21 cellular contexts compared by ENCODE assay signal in genomic region chr1:22314676-22315075, GRCh38.
A peak's percentile ranks its signal among the peaks of the same experiment; 100 is the strongest.
DNase-seq lines count a peak whose midpoint lies in the region; ATAC-seq, FAIRE-seq and TF ChIP-seq lines count a peak whose summit lies in the region.
"Had no signal": no experiment of that assay in that cellular context is flagged by ENCODE, and none has a peak within 500 bp of the region (broad histone marks: within the 10 kb centered on the region; RNA-seq: fewer than 3 reads in every experiment).

No MANE protein-coding gene starts in this region.

- H2BK5ac ChIP-seq in H1 (ENCODE audit: low read depth, low read length): 0 out of 2 replicates have a peak overlapping the region, but pooled peaks have one; percentile 54

- H3K4me3 Mint-ChIP-seq in osteocyte (ENCODE audit: unreplicated experiment): no peak overlapping the region
- no peak overlapping the region for H3K4me3 Mint-ChIP-seq in effector memory CD8-positive, alpha-beta T cell
- H3K4me3 Mint-ChIP-seq: B cell; CD4-positive, CD25-positive, alpha-beta regulatory T cell; CD8-positive, alpha-beta T cell; H9 had no signal

- H3K9ac ChIP-seq in H1 (replicated peaks in 1 of 4; ENCODE audit: extremely low read depth in 1 of 4, low read depth in 3 of 4, low read length in 3 of 4): no peak overlapping the region
- H3K9ac ChIP-seq: BLaER1 had no signal

- no peak overlapping the region for H3K14ac ChIP-seq in H1 (ENCODE audit: insufficient read length)

- no peak overlapping the region for H2BK12ac ChIP-seq in H1 (ENCODE audit: low read depth, low read length)

- H3K9me3 ChIP-seq in H1 (ENCODE audit: insufficient read depth in 2 of 2, low read depth in 1 of 2, low read length in 1 of 2): no peaks in the 10 kb centered on the region
- H3K9me3 ChIP-seq: BLaER1, Caco-2 had no signal

- no peak overlapping the region for H3K27ac ChIP-seq in H1 (ENCODE audit: low read depth, low read length)
- H3K27ac ChIP-seq: BLaER1, C4-2B had no signal

- no peak overlapping the region for H2BK20ac ChIP-seq in H1 (ENCODE audit: low read length)

- no peaks in the 10 kb centered on the region for H3K79me2 ChIP-seq in H1 (ENCODE audit: control insufficient read depth in 1 of 2, insufficient read depth in 2 of 2, low read length in 2 of 2)

- no peak overlapping the region for H4K91ac ChIP-seq in H1 (replicated peaks; ENCODE audit: insufficient read length, low read length)

- TF ChIP-seq CTCF in bronchial epithelial cell (IDR thresholded peaks at IDR 0.05; ENCODE audit: insufficient read depth, low read length, severe bottlenecking) (no peak), H1 (IDR thresholded peaks at IDR 0.05; ENCODE audit: control extremely low read depth in 1 of 3, insufficient read depth in 1 of 3, low read depth in 1 of 3, low read length in 3 of 3) (no peak), osteocyte (IDR thresholded peaks at IDR 0.05) (no peak)

- CTCF ChIA-PET in H1 (lab: Charles Lee; ENCODE audit: partially characterized antibody): interaction anchor here (1.0 to 1.6 kb wide), 2 partner anchors 80 to 101 kb away, joined by 3 read pairs; no protein-coding TSS in a partner anchor

- H3K27me3 Mint-ChIP-seq in osteocyte (ENCODE audit: unreplicated experiment): peaks cover 14% of the 10 kb centered on the region
- peaks cover 30 to 83% of the 10 kb centered on the region in 2 donors for H3K27me3 Mint-ChIP-seq in effector memory CD8-positive, alpha-beta T cell

- no peaks in the 10 kb centered on the region for H3K79me1 ChIP-seq in H1 (ENCODE audit: low read depth, low read length)

- H4K8ac ChIP-seq in H1 (ENCODE audit: extremely low read depth, insufficient read depth, low read length): no peak overlapping the region

- H2BK120ac ChIP-seq in H1 (replicated peaks; ENCODE audit: low read depth, low read length): no peak overlapping the region

- no peak overlapping the region for H3K4me3 ChIP-seq in bronchial epithelial cell (ENCODE audit: low read depth, low read length)
- no peak overlapping the region for H3K4me3 ChIP-seq in H1 (ENCODE audit: extremely low read depth in 1 of 4, insufficient read depth in 2 of 4, low read depth in 3 of 4, low read length in 4 of 4)
- H3K4me3 ChIP-seq: BLaER1 had no signal

- H3K36me3 ChIP-seq in bronchial epithelial cell (ENCODE audit: control insufficient read depth, insufficient read depth, low read length): no peaks in the 10 kb centered on the region
- H3K36me3 ChIP-seq in H1 (ENCODE audit: control insufficient read depth in 2 of 4, insufficient read depth in 4 of 4, low read length in 3 of 4): no peaks in the 10 kb centered on the region
- H3K36me3 ChIP-seq: BLaER1 had no signal

- H3K23me2 ChIP-seq in H1 (ENCODE audit: low read depth, low read length): no peaks in the 10 kb centered on the region

- WGBS in H1 (ENCODE audit: extremely low coverage in 1 of 2, insufficient coverage in 1 of 2, insufficient read length in 1 of 2, insufficient replicate concordance in 2 of 2, low coverage in 1 of 2, low lambda C conversion rate in 2 of 2, missing lambda C conversion rate in 1 of 2), 2 experiments: 90% methylated on average over 12 of the region's 12 CpGs; no CpG with 5 or more reads in 1 of the 2 experiments

- ATAC-seq in left lobe of liver (no peak), HG03159 (IDR thresholded peaks at IDR 0.05; ENCODE audit: unreplicated experiment) (no peak)
- ATAC-seq in effector memory CD8-positive, alpha-beta T cell (replicated peaks): no peak
- ATAC-seq: CD8-positive, alpha-beta T cell; HCT116 had no signal

- no peak overlapping the region for H2AK5ac ChIP-seq in H1 (ENCODE audit: low read depth, low read length)

- no peaks in the 10 kb centered on the region for H3K4me1 Mint-ChIP-seq in osteocyte (ENCODE audit: unreplicated experiment)
- peaks cover 0 to 3% of the 10 kb centered on the region in 2 donors for H3K4me1 Mint-ChIP-seq in effector memory CD8-positive, alpha-beta T cell (ENCODE audit: low read depth in 2 of 2)
- H3K4me1 Mint-ChIP-seq: B cell; CD4-positive, CD25-positive, alpha-beta regulatory T cell had no signal

- H3K4me1 ChIP-seq in H1 (replicated peaks in 1 of 4; ENCODE audit: control insufficient read depth in 3 of 4, insufficient read depth in 4 of 4, low read length in 3 of 4): peaks cover under 1 to 13% (median 9%) of the 10 kb centered on the region in 4 experiments; a peak in 6 of 7 replicates
- H3K4me1 ChIP-seq: Caco-2 had no signal

- POLR2A ChIA-PET in H1 (lab: Charles Lee; ENCODE audit: partially characterized antibody): no interaction called here

- no peak overlapping the region for H3K18ac ChIP-seq in H1 (ENCODE audit: extremely low read depth, low read length)

- no peaks in the 10 kb centered on the region for H3K36me3 Mint-ChIP-seq in osteocyte (ENCODE audit: unreplicated experiment)
- H3K36me3 Mint-ChIP-seq in effector memory CD8-positive, alpha-beta T cell (ENCODE audit: insufficient read depth): no peaks in the 10 kb centered on the region
- H3K36me3 Mint-ChIP-seq: CD4-positive, CD25-positive, alpha-beta regulatory T cell; CD8-positive, alpha-beta T cell had no signal

- no peak overlapping the region for H4K5ac ChIP-seq in H1 (ENCODE audit: insufficient read length, low read depth, low read length)

- no peaks in the 10 kb centered on the region for H3K9me3 Mint-ChIP-seq in osteocyte (ENCODE audit: unreplicated experiment)
- H3K9me3 Mint-ChIP-seq in effector memory CD8-positive, alpha-beta T cell: no peaks in the 10 kb centered on the region
- H3K9me3 Mint-ChIP-seq: CD8-positive, alpha-beta T cell; H9 had no signal

- no peaks in the 10 kb centered on the region for H4K20me1 ChIP-seq in H1 (replicated peaks in 1 of 2; ENCODE audit: control insufficient read depth in 1 of 2, insufficient read depth in 2 of 2, low read length in 2 of 2)
- H4K20me1 ChIP-seq: BLaER1 had no signal

- H2AFZ ChIP-seq in H1 (ENCODE audit: low read length): no peak overlapping the region

- DNase-seq in bronchial epithelial cell (ENCODE audit: low read depth): no peak
- DNase-seq in H1 (ENCODE audit: low read depth in 1 of 2, low spot score in 2 of 2): no peak
- peak; percentile 3 for DNase-seq in left lobe of liver (ENCODE audit: low spot score)
- peak; percentile 57 for DNase-seq in osteocyte (ENCODE audit: extremely low spot score, unreplicated experiment)
- no peak for DNase-seq in T-helper 9 cell
- no peak for DNase-seq in cerebellar nuclear complex (lab: John Stamatoyannopoulos, UW)
- no peak for DNase-seq in effector memory CD8-positive, alpha-beta T cell
- DNase-seq: Caco-2; CD4-positive, CD25-positive, alpha-beta regulatory T cell; DMS153; DND-41; H9 had no signal

- no peaks in the 10 kb centered on the region for H3K27me3 ChIP-seq in bronchial epithelial cell (ENCODE audit: control insufficient read depth, insufficient read depth, low read length)
- peaks cover 0 to 3% (median 0%) of the 10 kb centered on the region in 4 experiments; a peak in 2 of 7 replicates for H3K27me3 ChIP-seq in H1 (replicated peaks in 1 of 4; ENCODE audit: control insufficient read depth in 3 of 4, extremely low read depth in 1 of 4, insufficient read depth in 3 of 4, low read length in 3 of 4)
- H3K27me3 ChIP-seq: BLaER1 had no signal

- H2BK15ac ChIP-seq in H1 (ENCODE audit: low read length): no peak overlapping the region

- H3K56ac ChIP-seq in H1 (replicated peaks; ENCODE audit: insufficient read length, low read depth, low read length): no peak overlapping the region

- no peak for TF ChIP-seq RAD21 in H1 (IDR thresholded peaks at IDR 0.05 in 1 of 2, conservative IDR thresholded peaks at IDR 0.05 in 1 of 2; ENCODE audit: low read depth in 2 of 2, low read length in 2 of 2)

- no peak for TF ChIP-seq EP300 in H1 (IDR thresholded peaks at IDR 0.05; ENCODE audit: borderline replicate concordance in 1 of 2, low read depth in 2 of 2, low read length in 2 of 2)

- H3K4ac ChIP-seq in H1 (replicated peaks; ENCODE audit: insufficient read length, low read depth, low read length): no peak overlapping the region

- H3K27ac Mint-ChIP-seq in osteocyte (ENCODE audit: unreplicated experiment): no peak overlapping the region
- H3K27ac Mint-ChIP-seq in effector memory CD8-positive, alpha-beta T cell: no peak overlapping the region
- H3K27ac Mint-ChIP-seq: B cell; CD4-positive, CD25-positive, alpha-beta regulatory T cell; CD8-positive, alpha-beta T cell had no signal

- FAIRE-seq in bronchial epithelial cell (lab: Jason Lieb, UNC): peak; percentile 86
- FAIRE-seq in H1 (lab: Jason Lieb, UNC): no peak
- FAIRE-seq: A204.1, G401.6, GM12892 had no signal

- no peak overlapping the region for H3K23ac ChIP-seq in H1 (ENCODE audit: insufficient read length)

- no peak overlapping the region for H3K4me2 ChIP-seq in H1 (ENCODE audit: insufficient read depth in 1 of 2, low read depth in 2 of 2, low read length in 2 of 2)

- TF ChIP-seq POLR2A in H1 (IDR thresholded peaks at IDR 0.05; ENCODE audit: control extremely low read depth in 1 of 2, low read depth in 2 of 2, low read length in 2 of 2): no peak

TF ChIP-seq in H1, 55 proteins besides CTCF, POLR2A, EP300 and RAD21:
- no peak for TF ChIP-seq TAF1 (IDR thresholded peaks at IDR 0.05; ENCODE audit: low read depth, low read length)

Comparison
In these comparisons a context has a peak if more than half of its experiments do, and no peak if none do; other contexts are left out.
1. DNase-seq: peak in left lobe of liver (single experiment) and osteocyte (single experiment); none in bronchial epithelial cell (single experiment), H1 (0 of 2), T-helper 9 cell (single experiment), cerebellar nuclear complex (0 of 2) and effector memory CD8-positive, alpha-beta T cell (0 of 3).